In the genomic region with DNA sequence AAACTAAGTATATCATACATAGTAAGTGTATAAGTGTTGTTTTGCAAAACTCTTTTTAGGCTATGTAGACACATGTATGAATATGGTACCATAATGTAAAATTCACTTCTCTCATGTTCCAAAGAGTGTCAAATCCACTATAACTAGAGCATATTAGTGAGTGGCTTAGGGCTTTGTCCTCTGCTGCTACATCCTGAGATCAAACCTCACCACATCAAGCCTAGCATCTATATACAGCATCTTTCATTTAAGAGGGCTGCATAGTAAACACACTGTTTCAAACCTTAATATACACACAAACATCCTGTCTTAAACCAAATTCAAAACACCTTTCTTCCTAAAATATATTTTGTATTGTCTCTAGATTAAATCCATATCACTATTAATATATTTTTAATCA, we compare ENCODE assay signal across 12 cellular contexts. TPM values are rescaled to one million over a fixed set of nuclear protein-coding genes. Genes with fewer than 3 reads are reported as not detected.
A peak's percentile ranks its signal among the peaks of the same experiment; 100 is the strongest.
DNase-seq lines count a peak whose midpoint lies in the region; ATAC-seq, FAIRE-seq and TF ChIP-seq lines count a peak whose summit lies in the region.
"Had no signal": no experiment of that assay in that cellular context is flagged by ENCODE, and none has a peak within 500 bp of the region (broad histone marks: within the 10 kb centered on the region; RNA-seq: fewer than 3 reads in every experiment).

No MANE protein-coding gene starts in this region.

- CTCF ChIA-PET in activated CD4-positive, alpha-beta memory T cell treated with anti-CD3 and anti-CD28 coated beads for 36 hours (lab: Charles Lee): interaction anchor here (1.9 kb wide), 1 partner anchor 32 kb away, joined by 4 read pairs; no protein-coding TSS in a partner anchor

- POLR2A ChIA-PET in activated CD4-positive, alpha-beta memory T cell treated with anti-CD3 and anti-CD28 coated beads for 36 hours (lab: Charles Lee): interaction anchor here (6.8 kb wide), 1 partner anchor 36 kb away, joined by 87 read pairs; a partner anchor contains a TSS

- H3K27me3 Mint-ChIP-seq in activated CD4-positive, alpha-beta memory T cell treated with anti-CD3 and anti-CD28 coated beads for 36 hours: no peaks in the 10 kb centered on the region
- no peaks in the 10 kb centered on the region for H3K27me3 Mint-ChIP-seq in glutamatergic neuron (ENCODE audit: unreplicated experiment)

- H3K4me1 Mint-ChIP-seq in activated CD4-positive, alpha-beta memory T cell treated with anti-CD3 and anti-CD28 coated beads for 36 hours (ENCODE audit: low read depth): peaks cover 67% of the 10 kb centered on the region
- no peaks in the 10 kb centered on the region for H3K4me1 Mint-ChIP-seq in glutamatergic neuron (ENCODE audit: low read depth, unreplicated experiment)

- H3K9me3 Mint-ChIP-seq in activated CD4-positive, alpha-beta memory T cell treated with anti-CD3 and anti-CD28 coated beads for 36 hours: no peaks in the 10 kb centered on the region
- H3K9me3 Mint-ChIP-seq in glutamatergic neuron (ENCODE audit: unreplicated experiment): no peaks in the 10 kb centered on the region

- no peak for ATAC-seq in heart left ventricle
- ATAC-seq in left ventricle myocardium superior: no peak
- ATAC-seq in upper lobe of left lung (ENCODE audit: low FRiP score in 2 of 2): no peak
- ATAC-seq in HG02678 (IDR thresholded peaks at IDR 0.05; ENCODE audit: unreplicated experiment): no peak
- no peak for ATAC-seq in HG02610 (IDR thresholded peaks at IDR 0.05; ENCODE audit: unreplicated experiment)

- H3K4me3 Mint-ChIP-seq in activated CD4-positive, alpha-beta memory T cell treated with anti-CD3 and anti-CD28 coated beads for 36 hours: peak overlapping the region; percentile 81
- no peak overlapping the region for H3K4me3 Mint-ChIP-seq in glutamatergic neuron (ENCODE audit: unreplicated experiment)

- H3K4me3 ChIP-seq in heart left ventricle: peak overlapping the region in 11 of 12 donors; percentile 24 to 57 (median 45)
- peak overlapping the region; percentile 1 to 24 for H3K4me3 ChIP-seq in kidney (ENCODE audit: low read length in 2 of 2)
- peak overlapping the region in 3 of 4 donors; percentile 32 to 51 (median 38) for H3K4me3 ChIP-seq in upper lobe of left lung

- H3K27me3 ChIP-seq in heart left ventricle (no peaks in the 10 kb centered on the region), upper lobe of left lung (no peaks in the 10 kb centered on the region)

- TF ChIP-seq POLR2A in heart left ventricle (IDR thresholded peaks at IDR 0.05): no peak
- TF ChIP-seq POLR2A in upper lobe of left lung (IDR thresholded peaks at IDR 0.05): no peak

- no peak for DNase-seq in heart left ventricle
- no peak for DNase-seq in left ventricle myocardium superior
- no peak for DNase-seq in activated CD4-positive, alpha-beta memory T cell treated with anti-CD3 and anti-CD28 coated beads for 36 hours
- no peak for DNase-seq in kidney
- DNase-seq in upper lobe of left lung: no peak
- DNase-seq in glutamatergic neuron: no peak
- DNase-seq: cortex of kidney, NCI-H2029, nucleus accumbens had no signal

- no peak overlapping the region for H3K9ac ChIP-seq in kidney (ENCODE audit: low read length in 2 of 2)

- peak overlapping the region in 9 of 12 donors; percentile 73 to 95 (median 82) for H3K27ac ChIP-seq in heart left ventricle
- no peak overlapping the region for H3K27ac ChIP-seq in kidney (ENCODE audit: low read depth in 2 of 2, low read length in 2 of 2)
- H3K27ac ChIP-seq in upper lobe of left lung: peak overlapping the region; percentile 76 to 91 (median 86)
- H3K27ac ChIP-seq: RWPE1 had no signal

- H3K36me3 Mint-ChIP-seq in activated CD4-positive, alpha-beta memory T cell treated with anti-CD3 and anti-CD28 coated beads for 36 hours: peaks cover 32% of the 10 kb centered on the region
- H3K36me3 Mint-ChIP-seq in glutamatergic neuron (ENCODE audit: unreplicated experiment): no peaks in the 10 kb centered on the region

- H3K36me3 ChIP-seq in heart left ventricle (peaks cover 0 to 8% (median 0%) of the 10 kb centered on the region in 9 donors), kidney (ENCODE audit: control insufficient read depth in 1 of 2, insufficient read depth in 2 of 2, low read length in 2 of 2) (no peaks in the 10 kb centered on the region), upper lobe of left lung (no peaks in the 10 kb centered on the region)

- TF ChIP-seq EP300 in upper lobe of left lung (IDR thresholded peaks at IDR 0.05): no peak

- H3K4me1 ChIP-seq in heart left ventricle: peaks cover 12 to 95% (median 61%) of the 10 kb centered on the region in 12 donors
- H3K4me1 ChIP-seq in kidney (ENCODE audit: control insufficient read depth in 1 of 2, insufficient read depth in 1 of 2, low read depth in 1 of 2, low read length in 2 of 2): peaks cover 10 to 24% of the 10 kb centered on the region in 2 donors
- H3K4me1 ChIP-seq in upper lobe of left lung: peaks cover 47 to 83% (median 61%) of the 10 kb centered on the region in 4 donors

- TF ChIP-seq CTCF in heart left ventricle (IDR thresholded peaks at IDR 0.05) (no peak), kidney (IDR thresholded peaks at IDR 0.05; ENCODE audit: borderline replicate concordance, extremely low read depth, insufficient read depth) (no peak), upper lobe of left lung (IDR thresholded peaks at IDR 0.05) (no peak), glutamatergic neuron (IDR thresholded peaks at IDR 0.05; ENCODE audit: partially characterized antibody, unreplicated experiment) (no peak)

- no peaks in the 10 kb centered on the region for H3K9me3 ChIP-seq in heart left ventricle
- H3K9me3 ChIP-seq in kidney (ENCODE audit: control insufficient read depth in 1 of 2, low read length in 2 of 2): no peaks in the 10 kb centered on the region
- H3K9me3 ChIP-seq in upper lobe of left lung: no peaks in the 10 kb centered on the region

- intact Hi-C loops in heart left ventricle (cut with DNase I) (loop anchor here in 5 of 10 donors (5.0 to 10.0 kb wide), 4 partner anchors 56 to 206 kb away; a partner anchor contains a TSS), left ventricle myocardium superior (cut with micrococcal nuclease) (no loop called here), kidney (cut with DNase I) (no loop called here)
- intact Hi-C loops in activated CD4-positive, alpha-beta memory T cell treated with anti-CD3 and anti-CD28 coated beads for 36 hours (cut with micrococcal nuclease): loop anchor here (1.0 to 5.0 kb wide), 4 partner anchors 11 to 482 kb away; no protein-coding TSS in a partner anchor

- FAIRE-seq in kidney (lab: Jason Lieb, UNC): peak; percentile 29

- peak overlapping the region; percentile 92 for H3K27ac Mint-ChIP-seq in activated CD4-positive, alpha-beta memory T cell treated with anti-CD3 and anti-CD28 coated beads for 36 hours
- H3K27ac Mint-ChIP-seq in glutamatergic neuron (ENCODE audit: unreplicated experiment): no peak overlapping the region

RNA-seq across cellular contexts. Expression of a gene that starts 38.6 kb away (rescaled TPM):
- total RNA-seq in heart left ventricle: 10 to 100 TPM; 28.6 to 75.4 (median 35.3) TPM
- polyA plus RNA-seq in heart left ventricle: 10 to 100 TPM in 1 of 2 donors, 1 to 10 TPM in 1; 7.7 to 19.4 TPM
- 33.3 TPM for total RNA-seq in left ventricle myocardium superior
- total RNA-seq in activated CD4-positive, alpha-beta memory T cell treated with anti-CD3 and anti-CD28 coated beads for 36 hours: 10 to 100 TPM; 70.8 to 71.2 TPM
- 95.1 TPM for total RNA-seq in kidney
- 12.0 TPM for polyA plus RNA-seq in kidney (ENCODE audit: insufficient read depth, low read depth, low replicate concordance)
- 100 to 1,000 TPM in 1 of 6 donors, 10 to 100 TPM in 5; 52.6 to 134 (median 78.6) TPM for total RNA-seq in upper lobe of left lung
- total RNA-seq in glutamatergic neuron (ENCODE audit: unreplicated experiment): 9.8 TPM

Comparison
In these comparisons a context has a peak if more than half of its experiments do, and no peak if none do; other contexts are left out.
1. H3K27ac ChIP-seq: peak in heart left ventricle (9 of 12) and upper lobe of left lung (4 of 4); none in kidney (0 of 2).
2. Peak in every context shown above with its lines, with median percentiles within 50 percentile points of each other: H3K4me3 ChIP-seq.